Comparison of ENCODE assay signal across 13 cellular contexts in the genomic region with DNA sequence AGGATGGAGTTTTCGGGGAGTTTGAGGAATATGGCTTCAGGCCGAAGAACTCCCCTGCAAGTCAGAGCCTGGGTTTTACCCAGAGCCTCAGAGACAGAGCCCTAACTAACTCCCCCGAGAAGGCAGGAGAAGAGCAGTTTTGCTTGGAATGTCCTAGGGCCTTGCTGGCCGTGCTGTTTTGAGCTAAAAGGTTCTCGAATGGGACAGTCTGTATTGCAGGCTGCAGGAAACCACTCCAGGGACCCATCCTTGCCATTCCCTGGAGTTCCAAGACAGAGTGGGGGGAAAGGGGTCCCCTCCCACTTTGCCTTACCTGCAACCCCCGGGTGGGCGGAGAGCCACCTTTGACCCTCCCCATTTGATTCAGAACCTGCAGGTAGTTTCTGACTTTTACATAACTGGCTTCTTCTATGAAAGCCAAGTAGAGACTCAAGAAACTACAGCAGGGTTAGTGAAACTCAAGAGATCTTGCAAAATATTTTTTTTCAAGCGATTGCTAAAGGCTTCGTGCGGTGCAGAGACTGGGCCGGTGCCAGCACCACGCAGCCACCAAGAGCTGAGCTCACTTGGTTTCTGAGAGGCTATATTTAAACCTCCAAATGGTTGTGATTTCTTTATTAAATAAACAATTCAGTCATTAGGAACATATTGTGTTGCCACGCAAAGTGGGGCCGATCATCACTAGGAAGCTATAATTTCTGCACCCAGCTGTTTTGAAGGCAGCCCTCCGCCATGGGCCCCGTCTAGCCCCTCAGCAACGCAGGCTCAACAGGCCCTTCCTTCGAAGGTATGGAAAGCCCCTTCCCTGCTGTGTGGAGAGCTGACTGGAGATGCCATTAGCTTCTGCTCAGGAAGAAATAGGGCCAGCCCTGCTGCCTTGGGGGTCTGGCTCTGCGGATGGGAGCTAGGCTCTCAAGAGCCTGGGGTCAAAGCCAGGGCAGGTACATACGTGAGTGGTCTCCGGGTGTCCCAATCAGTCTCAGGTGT.
DNase-seq lines count a peak whose midpoint lies in the region; ATAC-seq and TF ChIP-seq lines count a peak whose summit lies in the region.
"Had no signal": no experiment of that assay in that cellular context is flagged by ENCODE, and none has a peak within 500 bp of the region (broad histone marks: within the 10 kb centered on the region; RNA-seq: fewer than 3 reads in every experiment).

No MANE protein-coding gene starts in this region.

- H3K4me3 ChIP-seq in Peyer's patch = no peak overlapping the region
- no peak overlapping the region for H3K4me3 ChIP-seq in sigmoid colon

- H3K36me3 Mint-ChIP-seq in T-cell = peaks cover 7% of the 10 kb centered on the region

- no peak for TF ChIP-seq CTCF in AG09319 (IDR thresholded peaks at IDR 0.05; ENCODE audit: low read depth, low read length)
- no peak for TF ChIP-seq CTCF in Peyer's patch (IDR thresholded peaks at IDR 0.05)
- no peak for TF ChIP-seq CTCF in sigmoid colon (IDR thresholded peaks at IDR 0.05)

- CTCF ChIA-PET in T-cell (lab: Charles Lee) = no interaction called here

- H3K4me3 Mint-ChIP-seq in T-cell = no peak overlapping the region
- H3K4me3 Mint-ChIP-seq: activated B cell treated with CpG ODN at 0.5 μM for 24 hours had no signal

- peak in 1 of 4 donors; percentile 65 for TF ChIP-seq EP300 in sigmoid colon (IDR thresholded peaks at IDR 0.05)

- no peaks in the 10 kb centered on the region for H3K36me3 ChIP-seq in Peyer's patch
- H3K36me3 ChIP-seq in sigmoid colon = peaks cover 0 to 5% (median 0%) of the 10 kb centered on the region in 4 donors

- no peaks in the 10 kb centered on the region for H3K27me3 Mint-ChIP-seq in T-cell
- H3K27me3 Mint-ChIP-seq: activated B cell treated with CpG ODN at 0.5 μM for 24 hours had no signal

- no peaks in the 10 kb centered on the region for H3K9me3 Mint-ChIP-seq in T-cell
- H3K9me3 Mint-ChIP-seq: activated B cell treated with CpG ODN at 0.5 μM for 24 hours had no signal

- H3K9me3 ChIP-seq in Peyer's patch (no peaks in the 10 kb centered on the region), sigmoid colon (no peaks in the 10 kb centered on the region)

- intact Hi-C loops in sigmoid colon (cut with DNase I) = loop anchor here (2.0 to 5.0 kb wide), 3 partner anchors 48 to 862 kb away; partner anchors contain the start of genes NTN1 and RPL26

- no peak overlapping the region for H3K27ac Mint-ChIP-seq in T-cell
- H3K27ac Mint-ChIP-seq: activated B cell treated with CpG ODN at 0.5 μM for 24 hours had no signal

- DNase-seq in AG09319 (ENCODE audit: extremely low read depth, low read depth) (peak; percentile 91), Peyer's patch (peak in 1 of 3 donors; percentile 65), fibroblast of peridontal ligament (ENCODE audit: extremely low read depth) (peak; percentile 94), sigmoid colon (peak; percentile 91), kidney glomerular epithelial cell (lab: John Stamatoyannopoulos, UW) (no peak), T-helper 2 cell (no peak), T-cell (no peak)
- no peak for DNase-seq in activated CD4-positive, CD25-positive, alpha-beta regulatory T cell treated with anti-CD3 and anti-CD28 coated beads, Interleukin-2, amount 50 U/mL, for 72 hours
- DNase-seq: activated B cell treated with CpG ODN at 0.5 μM for 24 hours; activated T-cell treated with anti-CD3 and anti-CD28 coated beads, Interleukin-2, amount 50 U/mL, for 48 hours; NCI-H2081 treated with DMSO at 0.1 percent for 48 hours; stimulated activated CD8-positive, alpha-beta memory T cell treated with anti-CD3 and anti-CD28 coated beads, Interleukin-4, amount 100 ng/mL, for 48 hours had no signal

- 81 to 88% methylated on average over 21 of the region's 21 CpGs for WGBS in sigmoid colon, 2 donors

- H3K4me1 ChIP-seq in Peyer's patch = peaks cover 4 to 38% (median 12%) of the 10 kb centered on the region in 4 donors
- H3K4me1 ChIP-seq in sigmoid colon = peaks cover 3 to 55% (median 50%) of the 10 kb centered on the region in 4 donors

- TF ChIP-seq POLR2A in Peyer's patch (IDR thresholded peaks at IDR 0.05) = no peak
- no peak for TF ChIP-seq POLR2A in sigmoid colon (IDR thresholded peaks at IDR 0.05)

- no peaks in the 10 kb centered on the region for H3K27me3 ChIP-seq in Peyer's patch
- H3K27me3 ChIP-seq in sigmoid colon = no peaks in the 10 kb centered on the region

- H3K4me1 Mint-ChIP-seq in T-cell = peaks cover 3 to 10% (median 8%) of the 10 kb centered on the region in 3 donors

- H3K27ac ChIP-seq in Peyer's patch (peak overlapping the region; percentile 38 to 95 (median 79)), sigmoid colon (peak overlapping the region; percentile 66 to 96 (median 95))

- POLR2A ChIA-PET in T-cell (lab: Charles Lee) = no interaction called here

- ATAC-seq in T-cell (replicated peaks in 1 of 4) = no peak
- ATAC-seq: Panc1 had no signal

Comparison
In these comparisons a context has a peak if more than half of its experiments do, and no peak if none do; other contexts are left out.
1. DNase-seq: peak in AG09319 (single experiment), fibroblast of peridontal ligament (single experiment) and sigmoid colon (single experiment); none in activated CD4-positive, CD25-positive, alpha-beta regulatory T cell treated with anti-CD3 and anti-CD28 coated beads, Interleukin-2, amount 50 U/mL, for 72 hours (single experiment), kidney glomerular epithelial cell (single experiment), T-helper 2 cell (0 of 5) and T-cell (0 of 34).